ENCODE assay signal across 9 cellular contexts in the genomic region with DNA sequence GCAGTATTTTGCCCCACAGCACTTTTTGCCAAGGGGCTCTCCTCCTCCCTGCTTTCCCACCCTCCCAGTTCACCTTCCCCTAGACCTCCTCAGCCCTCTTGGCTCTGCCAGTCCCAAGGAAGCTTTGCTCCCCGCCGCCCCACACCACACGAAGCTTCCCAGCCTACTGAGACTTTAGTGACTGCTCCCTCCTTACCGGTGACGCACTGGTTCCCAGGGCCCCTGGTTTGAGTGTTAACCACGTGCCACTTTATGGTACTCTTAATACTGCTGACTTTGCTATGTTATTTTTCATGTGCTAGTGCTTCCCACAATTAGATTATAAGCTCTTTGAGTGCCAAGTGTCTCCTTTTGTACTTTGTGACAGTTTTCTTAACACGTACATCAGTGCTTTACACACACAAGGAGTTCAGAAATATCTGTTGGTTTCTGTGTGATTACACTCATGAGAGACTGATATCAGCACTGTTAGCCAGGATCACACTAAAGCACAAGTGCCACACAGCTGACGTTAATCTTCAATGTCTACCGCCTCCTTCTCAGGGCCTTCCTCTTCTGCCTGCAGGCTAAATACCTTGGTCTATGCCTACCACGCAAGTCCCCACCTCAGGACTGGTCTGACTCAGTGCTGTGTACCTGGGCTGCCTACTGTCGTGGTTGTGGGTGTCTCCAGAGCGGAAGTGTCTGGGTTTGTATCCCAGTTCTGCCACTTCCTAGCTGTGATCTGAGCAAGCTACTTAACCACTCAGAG.
DNase-seq lines count a peak whose midpoint lies in the region; ATAC-seq and TF ChIP-seq lines count a peak whose summit lies in the region.
"Had no signal": no experiment of that assay in that cellular context is flagged by ENCODE, and none has a peak within 500 bp of the region (broad histone marks: within the 10 kb centered on the region; RNA-seq: fewer than 3 reads in every experiment).

No MANE protein-coding gene starts in this region.

- H3K27me3 ChIP-seq in right lobe of liver = no peaks in the 10 kb centered on the region
- H3K27me3 ChIP-seq: stomach had no signal

- no peaks in the 10 kb centered on the region for H3K4me1 ChIP-seq in right lobe of liver

- no peak overlapping the region for H3K4me3 ChIP-seq in right lobe of liver
- H3K4me3 ChIP-seq: stomach had no signal

- TF ChIP-seq CTCF in right lobe of liver (IDR thresholded peaks at IDR 0.05) = no peak

- no peaks in the 10 kb centered on the region for H3K36me3 ChIP-seq in right lobe of liver
- H3K36me3 ChIP-seq: stomach had no signal

- no peaks in the 10 kb centered on the region for H3K9me3 ChIP-seq in right lobe of liver
- H3K9me3 ChIP-seq: stomach had no signal

- TF ChIP-seq POLR2A in right lobe of liver (IDR thresholded peaks at IDR 0.05) = no peak

- DNase-seq in stimulated activated CD4-positive, alpha-beta T cell treated with anti-CD3 and anti-CD28 coated beads, Interleukin-12 subunit alpha, Interleukin-12 subunit beta, amount 100 ng/mL, for 4 hours = peak; percentile 3
- DNase-seq in stimulated activated CD4-positive, alpha-beta T cell treated with anti-CD3 and anti-CD28 coated beads, Interleukin-4, amount 100 ng/mL, for 1 hour = no peak
- peak; percentile 57 for DNase-seq in activated CD8-positive, alpha-beta memory T cell treated with anti-CD3 and anti-CD28 coated beads, Interleukin-2, amount 50 U/mL, for 48 hours
- DNase-seq in right lobe of liver = no peak
- DNase-seq in NCI-H2196 treated with DMSO at 0.1 percent for 48 hours (lab: John Stamatoyannopoulos, UW; ENCODE audit: unreplicated experiment) = no peak
- no peak for DNase-seq in NCI-H748 (lab: John Stamatoyannopoulos, UW; ENCODE audit: unreplicated experiment)
- DNase-seq in NCI-H226 = no peak
- DNase-seq: stomach had no signal

- 61% methylated on average over 10 of the region's 12 CpGs for WGBS in right lobe of liver (ENCODE audit: insufficient coverage, low coverage, low lambda C conversion rate, missing lambda C conversion rate)

- peak overlapping the region in 2 of 3 donors; percentile 8 to 51 for H3K27ac ChIP-seq in right lobe of liver

- intact Hi-C loops in right lobe of liver (cut with DNase I) = loop anchor here in 1 of 2 donors (10.0 kb wide), 1 partner anchor 383 kb away; no protein-coding TSS in a partner anchor

- ATAC-seq in right lobe of liver (peak in 1 of 4 donors; percentile 17), GM21723 (IDR thresholded peaks at IDR 0.05; ENCODE audit: unreplicated experiment) (no peak)

Comparison
In these comparisons a context has a peak if more than half of its experiments do, and no peak if none do; other contexts are left out.
1. DNase-seq: peak in stimulated activated CD4-positive, alpha-beta T cell treated with anti-CD3 and anti-CD28 coated beads, Interleukin-12 subunit alpha, Interleukin-12 subunit beta, amount 100 ng/mL, for 4 hours (single experiment) and activated CD8-positive, alpha-beta memory T cell treated with anti-CD3 and anti-CD28 coated beads, Interleukin-2, amount 50 U/mL, for 48 hours (single experiment); none in stimulated activated CD4-positive, alpha-beta T cell treated with anti-CD3 and anti-CD28 coated beads, Interleukin-4, amount 100 ng/mL, for 1 hour (single experiment), right lobe of liver (0 of 3), NCI-H2196 treated with DMSO at 0.1 percent for 48 hours (single experiment), NCI-H748 (single experiment) and NCI-H226 (single experiment).